8 cellular contexts compared by ENCODE assay signal in genomic region chr17:1577186-1577585, GRCh38. TPM values are rescaled to one million over a fixed set of nuclear protein-coding genes. Genes with fewer than 3 reads are reported as not detected.
DNase-seq lines count a peak whose midpoint lies in the region; ATAC-seq and TF ChIP-seq lines count a peak whose summit lies in the region.

No MANE protein-coding gene starts in this region.

- intact Hi-C loops in ascending aorta (cut with DNase I) = loop anchor here (1.0 to 10.0 kb wide), 3 partner anchors 13 to 208 kb away; no protein-coding TSS in a partner anchor

- ATAC-seq in HG03139 (IDR thresholded peaks at IDR 0.05; ENCODE audit: unreplicated experiment) = no peak

- DNase-seq in NCI-H82 (lab: John Stamatoyannopoulos, UW) = peak; percentile 54
- no peak for DNase-seq in NCI-H82 treated with DMSO at 0.1 percent for 48 hours (lab: John Stamatoyannopoulos, UW; ENCODE audit: unreplicated experiment)
- DNase-seq in ascending aorta (ENCODE audit: low spot score in 2 of 2) = peak; percentile 89 to 97
- DNase-seq in hepatocyte (ENCODE audit: low spot score) = peak; percentile 74
- DNase-seq in activated gamma-delta T cell (lab: John Stamatoyannopoulos, UW) = no peak
- no peak for DNase-seq in germinal center (ENCODE audit: low spot score)

- H3K4me1 ChIP-seq in ascending aorta (peaks cover 17 to 23% of the 10 kb centered on the region in 2 donors), hepatocyte (ENCODE audit: insufficient read depth) (peaks cover 9% of the 10 kb centered on the region)

- 58% methylated on average over 11 of the region's 12 CpGs for WGBS in hepatocyte (ENCODE audit: low lambda C conversion rate, missing lambda C conversion rate)

- H3K9me3 ChIP-seq in ascending aorta (no peaks in the 10 kb centered on the region), hepatocyte (ENCODE audit: low read depth) (no peaks in the 10 kb centered on the region)

- H3K27ac ChIP-seq in ascending aorta = peak overlapping the region; percentile 96 to 97
- H3K27ac ChIP-seq in hepatocyte = peak overlapping the region; percentile 63
- H3K27ac ChIP-seq in skin epidermis = peak overlapping the region; percentile 33 to 93 (median 84)

- H3K9me2 ChIP-seq in hepatocyte (replicated peaks; ENCODE audit: insufficient read depth) = no peaks in the 10 kb centered on the region

- H4K20me1 ChIP-seq in hepatocyte (ENCODE audit: insufficient read depth, poor library complexity, severe bottlenecking) = no peaks in the 10 kb centered on the region

- TF ChIP-seq CTCF in ascending aorta (IDR thresholded peaks at IDR 0.05) (no peak), hepatocyte (IDR thresholded peaks at IDR 0.05; ENCODE audit: poor library complexity) (no peak)

- H2AFZ ChIP-seq in hepatocyte = no peak overlapping the region

- no peaks in the 10 kb centered on the region for H3K79me2 ChIP-seq in hepatocyte

- H3K27me3 ChIP-seq in ascending aorta (no peaks in the 10 kb centered on the region), hepatocyte (no peaks in the 10 kb centered on the region)

- H3K4me2 ChIP-seq in hepatocyte = no peak overlapping the region

- H3K36me3 ChIP-seq in ascending aorta = no peaks in the 10 kb centered on the region
- no peaks in the 10 kb centered on the region for H3K36me3 ChIP-seq in hepatocyte (replicated peaks; ENCODE audit: insufficient read depth, low read depth)

- H3K4me3 ChIP-seq in ascending aorta (peak overlapping the region in 1 of 2 donors; percentile 34), hepatocyte (no peak overlapping the region), skin epidermis (no peak overlapping the region)

RNA-seq across cellular contexts. Expression of gene PITPNA, which starts 14.6 kb away (rescaled TPM):
- total RNA-seq in ascending aorta (15.9 TPM), hepatocyte (25.4 and 26.8 TPM in 2 replicates)
- 55.0 and 58.0 TPM in 2 replicates for polyA plus RNA-seq in hepatocyte

RNA-seq across cellular contexts. Expression of gene SLC43A2, which starts 51.4 kb away (rescaled TPM):
- 27.6 TPM for total RNA-seq in ascending aorta
- 6.0 and 6.1 TPM in 2 replicates for total RNA-seq in hepatocyte
- polyA plus RNA-seq in hepatocyte = 9.8 and 10.2 TPM in 2 replicates

Comparison
In these comparisons a context has a peak if more than half of its experiments do, and no peak if none do; other contexts are left out.
1. DNase-seq: peak in NCI-H82 (single experiment), ascending aorta (2 of 2) and hepatocyte (single experiment); none in NCI-H82 treated with DMSO at 0.1 percent for 48 hours (single experiment), activated gamma-delta T cell (single experiment) and germinal center (single experiment).
2. Peak in every context shown above with its lines, with median percentiles within 50 percentile points of each other: H3K27ac ChIP-seq.